ENCODE assay signal across 8 cellular contexts in the genomic region with DNA sequence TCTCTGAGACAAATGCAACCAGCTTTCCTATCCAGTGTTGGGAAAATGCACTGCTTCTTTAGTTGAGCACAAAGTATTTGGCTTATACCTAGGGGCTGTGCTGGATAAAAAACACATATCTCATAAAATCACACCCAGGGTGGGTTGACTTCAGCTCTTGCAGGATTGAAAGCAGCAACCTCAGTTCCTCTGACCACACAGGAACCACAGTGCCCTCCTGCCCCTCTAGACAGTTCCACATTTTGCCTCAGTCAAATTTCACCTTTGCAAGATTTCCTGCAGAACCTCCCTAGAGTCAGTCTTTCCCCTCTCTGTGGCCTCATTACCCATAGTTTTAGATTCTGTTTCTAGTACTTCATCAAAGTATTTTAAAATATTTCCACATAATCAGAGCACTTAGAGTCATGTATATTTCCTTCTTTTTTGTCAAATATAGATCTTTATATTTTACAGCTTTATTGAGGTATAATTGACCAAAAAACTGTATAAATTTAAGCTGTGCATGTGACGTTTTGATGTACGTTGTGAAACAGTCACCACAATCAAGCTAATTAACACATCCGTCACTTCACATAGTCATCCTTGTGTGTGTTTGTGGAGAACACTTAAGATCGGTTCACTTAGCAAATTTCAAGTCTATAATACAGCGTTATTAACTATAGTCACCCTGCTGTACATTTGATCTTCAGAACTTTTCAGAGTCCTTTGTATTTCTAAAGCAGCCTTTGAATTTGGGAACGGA. TPM values are rescaled to one million over a fixed set of nuclear protein-coding genes. Genes with fewer than 3 reads are reported as not detected.
DNase-seq lines count a peak whose midpoint lies in the region; ATAC-seq and TF ChIP-seq lines count a peak whose summit lies in the region.

No MANE protein-coding gene starts in this region.

- peaks cover 12% of the 10 kb centered on the region for H3K9me3 Mint-ChIP-seq in T-helper 1 cell treated with Interleukin-12 subunit alpha and Interleukin-12 subunit beta and Interleukin-4 antibody, amounts not matched to agents 30 μg/mL and 1 μg/mL, for 36 hours

- H3K4me1 Mint-ChIP-seq in T-helper 1 cell treated with Interleukin-12 subunit alpha and Interleukin-12 subunit beta and Interleukin-4 antibody, amounts not matched to agents 30 μg/mL and 1 μg/mL, for 36 hours (ENCODE audit: low read depth): peaks cover 39% of the 10 kb centered on the region

- H3K27ac Mint-ChIP-seq in T-helper 1 cell treated with Interleukin-12 subunit alpha and Interleukin-12 subunit beta and Interleukin-4 antibody, amounts not matched to agents 30 μg/mL and 1 μg/mL, for 36 hours: peak overlapping the region; percentile 58

- no peaks in the 10 kb centered on the region for H3K36me3 Mint-ChIP-seq in T-helper 1 cell treated with Interleukin-12 subunit alpha and Interleukin-12 subunit beta and Interleukin-4 antibody, amounts not matched to agents 30 μg/mL and 1 μg/mL, for 36 hours (ENCODE audit: low read depth)

- H3K27me3 Mint-ChIP-seq in T-helper 1 cell treated with Interleukin-12 subunit alpha and Interleukin-12 subunit beta and Interleukin-4 antibody, amounts not matched to agents 30 μg/mL and 1 μg/mL, for 36 hours (ENCODE audit: low read depth): peaks cover 5% of the 10 kb centered on the region

- intact Hi-C loops in dorsolateral prefrontal cortex (cut with DNase I): no loop called here

- H3K4me3 ChIP-seq in dorsolateral prefrontal cortex: no peak overlapping the region

- no peak for TF ChIP-seq CTCF in dorsolateral prefrontal cortex (IDR thresholded peaks at IDR 0.05 in 54 of 56, conservative IDR thresholded peaks at IDR 0.05 in 2 of 56; ENCODE audit: low read depth in 1 of 56, partially characterized antibody in 56 of 56)

- H3K4me3 Mint-ChIP-seq in T-helper 1 cell treated with Interleukin-12 subunit alpha and Interleukin-12 subunit beta and Interleukin-4 antibody, amounts not matched to agents 30 μg/mL and 1 μg/mL, for 36 hours: peak overlapping the region; percentile 52

- H3K27ac ChIP-seq in dorsolateral prefrontal cortex (no peak overlapping the region), caudate nucleus (ENCODE audit: low read depth, low read length) (no peak overlapping the region)

- peak; percentile 68 for ATAC-seq in HG02981 (IDR thresholded peaks at IDR 0.05; ENCODE audit: unreplicated experiment)

- peak; percentile 56 for DNase-seq in stimulated activated CD4-positive, alpha-beta T cell treated with anti-CD3 and anti-CD28 coated beads, Interleukin-1b, Interleukin-23, amount 100 ng/mL, for 48 hours
- DNase-seq in stimulated activated CD4-positive, alpha-beta T cell treated with anti-CD3 and anti-CD28 coated beads, Interleukin-2, amount 100 ng/mL, for 48 hours: no peak
- DNase-seq in dorsolateral prefrontal cortex (no peak), NCI-H1436 (lab: John Stamatoyannopoulos, UW) (no peak), caudate nucleus (lab: John Stamatoyannopoulos, UW) (no peak), NAMALWA (ENCODE audit: low spot score) (no peak)

- H3K27me3 ChIP-seq in dorsolateral prefrontal cortex: no peaks in the 10 kb centered on the region

RNA-seq across cellular contexts. Expression of gene EGR2, which starts 37.0 kb away (rescaled TPM):
- total RNA-seq in dorsolateral prefrontal cortex: 10 to 100 TPM in 3 of 120 experiments, 1 to 10 TPM in 80, under 1 TPM in 37; 0.17 to 25.9 (median 1.5) TPM

RNA-seq across cellular contexts. Expression of gene ADO, which starts 48.6 kb away (rescaled TPM):
- total RNA-seq in dorsolateral prefrontal cortex: 10 to 100 TPM; 21.1 to 44.3 (median 32.3) TPM
